ENCODE assay signal across 3 cellular contexts in genomic region chr18:23510923-23511322, GRCh38.
TF ChIP-seq lines count a peak whose summit lies in the region.

No MANE protein-coding gene starts in this region.

TF ChIP-seq in HEK293, 187 proteins besides CTCF, POLR2A, EP300 and RAD21:
- TF ChIP-seq ZNF146 (tag by site-specific recombination; IDR thresholded peaks at IDR 0.05), result peak; percentile 70; the same call in 1 of the 2 replicates

TF ChIP-seq in SK-N-SH treated with all-trans-retinoic acid at 6 μM for 48 hours, 23 proteins besides CTCF, POLR2A, EP300 and RAD21:
- peak; percentile 73 for TF ChIP-seq ZNF8 (CRISPR knock-in tag; IDR thresholded peaks at IDR 0.05)

TF ChIP-seq in K562, 482 proteins besides CTCF, POLR2A, EP300 and RAD21:
- TF ChIP-seq ZNF146 (CRISPR knock-in tag; IDR thresholded peaks at IDR 0.05; ENCODE audit: unreplicated experiment), result peak; percentile 40
